23 cellular contexts compared by ENCODE assay signal in genomic region chr12:50960130-50960529, GRCh38. TPM values are rescaled to one million over a fixed set of nuclear protein-coding genes. Genes with fewer than 3 reads are reported as not detected.
DNase-seq lines count a peak whose midpoint lies in the region; ATAC-seq and TF ChIP-seq lines count a peak whose summit lies in the region.
"Had no signal": no experiment of that assay in that cellular context is flagged by ENCODE, and none has a peak within 500 bp of the region (broad histone marks: within the 10 kb centered on the region; RNA-seq: fewer than 3 reads in every experiment).

No MANE protein-coding gene starts in this region.

- H2AFZ ChIP-seq in SU-DHL-6 (ENCODE audit: low read depth, low read length, severe bottlenecking), result no peak overlapping the region
- H2AFZ ChIP-seq in smooth muscle cell (ENCODE audit: low read depth), result no peak overlapping the region

- H3K4me3 ChIP-seq in SU-DHL-6 (ENCODE audit: insufficient read depth, low read length, poor library complexity, severe bottlenecking), result no peak overlapping the region
- H3K4me3 ChIP-seq in smooth muscle cell, result no peak overlapping the region
- H3K4me3 ChIP-seq: mucosa of descending colon, right lobe of liver, uterus had no signal

- no peak overlapping the region for H3K4me3 Mint-ChIP-seq in activated naive CD8-positive, alpha-beta T cell treated with anti-CD3 and anti-CD28 coated beads, Interleukin-2, amount 10 ng/mL, durations not matched to agents 7 days and 5 days
- no peak overlapping the region for H3K4me3 Mint-ChIP-seq in activated naive CD8-positive, alpha-beta T cell treated with anti-CD3 and anti-CD28 coated beads, Interleukin-2, amount 50 U/mL, for 24 hours

- H3K27ac ChIP-seq in SU-DHL-6 (ENCODE audit: low read depth, low read length), result peak overlapping the region; percentile 46
- H3K27ac ChIP-seq in smooth muscle cell (ENCODE audit: low read depth), result peak overlapping the region; percentile 75
- H3K27ac ChIP-seq: right lobe of liver, uterus had no signal

- H3K79me2 ChIP-seq in SU-DHL-6 (ENCODE audit: insufficient read depth, low read length) (no peaks in the 10 kb centered on the region), smooth muscle cell (ENCODE audit: low read depth) (no peaks in the 10 kb centered on the region)

- H3F3A ChIP-seq in SU-DHL-6 (ENCODE audit: insufficient read depth), result no peaks in the 10 kb centered on the region
- peaks cover 8% of the 10 kb centered on the region for H3F3A ChIP-seq in smooth muscle cell (ENCODE audit: low read depth)

- no peaks in the 10 kb centered on the region for H3K9me3 Mint-ChIP-seq in activated naive CD8-positive, alpha-beta T cell treated with anti-CD3 and anti-CD28 coated beads, Interleukin-2, amount 10 ng/mL, durations not matched to agents 7 days and 5 days
- no peaks in the 10 kb centered on the region for H3K9me3 Mint-ChIP-seq in activated naive CD8-positive, alpha-beta T cell treated with anti-CD3 and anti-CD28 coated beads, Interleukin-2, amount 50 U/mL, for 24 hours

- H3K4me2 ChIP-seq in SU-DHL-6 (ENCODE audit: low read depth, low read length, poor library complexity, severe bottlenecking) (peak overlapping the region; percentile 30), smooth muscle cell (peak overlapping the region; percentile 46)

- H3K27ac Mint-ChIP-seq in activated naive CD8-positive, alpha-beta T cell treated with anti-CD3 and anti-CD28 coated beads, Interleukin-2, amount 10 ng/mL, durations not matched to agents 7 days and 5 days, result no peak overlapping the region
- no peak overlapping the region for H3K27ac Mint-ChIP-seq in activated naive CD8-positive, alpha-beta T cell treated with anti-CD3 and anti-CD28 coated beads, Interleukin-2, amount 50 U/mL, for 24 hours

- no peak for TF ChIP-seq CTCF in SU-DHL-6 (IDR thresholded peaks at IDR 0.05; ENCODE audit: insufficient read depth, low read length, poor library complexity, severe bottlenecking)
- TF ChIP-seq CTCF in smooth muscle cell (IDR thresholded peaks at IDR 0.05; ENCODE audit: borderline replicate concordance, insufficient read depth, poor library complexity, severe bottlenecking), result no peak

- no peaks in the 10 kb centered on the region for H3K9me2 ChIP-seq in SU-DHL-6 (replicated peaks; ENCODE audit: insufficient read depth, low read length)

- peak; percentile 56 for ATAC-seq in activated naive CD8-positive, alpha-beta T cell treated with anti-CD3 and anti-CD28 coated beads, Interleukin-2, amount 10 ng/mL, durations not matched to agents 7 days and 5 days (ENCODE audit: low read depth)
- no peak for ATAC-seq in activated naive CD8-positive, alpha-beta T cell treated with anti-CD3 and anti-CD28 coated beads, Interleukin-2, amount 50 U/mL, for 24 hours
- ATAC-seq in left lobe of liver, result no peak
- ATAC-seq: activated CD4-positive, CD25-positive, alpha-beta regulatory T cell treated with anti-CD3 and anti-CD28 coated beads, Interleukin-2, amount 50 U/mL, for 24 hours; mucosa of descending colon; right lobe of liver had no signal

- no peaks in the 10 kb centered on the region for H3K27me3 ChIP-seq in SU-DHL-6 (ENCODE audit: low read length)
- no peaks in the 10 kb centered on the region for H3K27me3 ChIP-seq in smooth muscle cell (ENCODE audit: low read depth)
- H3K27me3 ChIP-seq: right lobe of liver, uterus had no signal

- H3K9me3 ChIP-seq in SU-DHL-6 (ENCODE audit: insufficient read depth, low read length) (no peaks in the 10 kb centered on the region), smooth muscle cell (replicated peaks; ENCODE audit: low read depth) (no peaks in the 10 kb centered on the region)
- H3K9me3 ChIP-seq: mucosa of descending colon, right lobe of liver, uterus had no signal

- no peaks in the 10 kb centered on the region for H3K4me1 ChIP-seq in smooth muscle cell (ENCODE audit: low read depth)
- H3K4me1 ChIP-seq: right lobe of liver, uterus had no signal

- no peak for DNase-seq in activated naive CD8-positive, alpha-beta T cell treated with anti-CD3 and anti-CD28 coated beads, Interleukin-2, amount 10 ng/mL, durations not matched to agents 7 days and 5 days
- no peak for DNase-seq in activated naive CD8-positive, alpha-beta T cell treated with anti-CD3 and anti-CD28 coated beads, Interleukin-2, amount 50 U/mL, for 24 hours
- DNase-seq in fibroblast of gingiva (ENCODE audit: low read depth), result peak; percentile 31
- DNase-seq in smooth muscle cell (lab: John Stamatoyannopoulos, UW; ENCODE audit: unreplicated experiment), result no peak
- no peak for DNase-seq in amygdala (lab: John Stamatoyannopoulos, UW)
- no peak for DNase-seq in left lobe of liver (ENCODE audit: low spot score)
- no peak for DNase-seq in HPDE6-E6E7 (ENCODE audit: extremely low spot score)
- DNase-seq: activated naive CD4-positive, alpha-beta T cell treated with anti-CD3 and anti-CD28 coated beads, Interleukin-2, amount 50 U/mL, for 16 hours; C1 segment of cervical spinal cord; mucosa of descending colon; NCI-H1694 treated with DMSO at 0.1 percent for 48 hours; NCI-H748 treated with DMSO at 0.1 percent for 48 hours; right lobe of liver; SW 1271; uterus had no signal

- no peaks in the 10 kb centered on the region for H3K36me3 Mint-ChIP-seq in activated naive CD8-positive, alpha-beta T cell treated with anti-CD3 and anti-CD28 coated beads, Interleukin-2, amount 10 ng/mL, durations not matched to agents 7 days and 5 days
- no peaks in the 10 kb centered on the region for H3K36me3 Mint-ChIP-seq in activated naive CD8-positive, alpha-beta T cell treated with anti-CD3 and anti-CD28 coated beads, Interleukin-2, amount 50 U/mL, for 24 hours (ENCODE audit: low read depth)

- no peaks in the 10 kb centered on the region for H3K27me3 Mint-ChIP-seq in activated naive CD8-positive, alpha-beta T cell treated with anti-CD3 and anti-CD28 coated beads, Interleukin-2, amount 10 ng/mL, durations not matched to agents 7 days and 5 days
- no peaks in the 10 kb centered on the region for H3K27me3 Mint-ChIP-seq in activated naive CD8-positive, alpha-beta T cell treated with anti-CD3 and anti-CD28 coated beads, Interleukin-2, amount 50 U/mL, for 24 hours

- H3K36me3 ChIP-seq in SU-DHL-6 (ENCODE audit: low read length) (no peaks in the 10 kb centered on the region), smooth muscle cell (ENCODE audit: low read depth) (no peaks in the 10 kb centered on the region)
- H3K36me3 ChIP-seq: right lobe of liver, uterus had no signal

- H4K20me1 ChIP-seq in SU-DHL-6 (ENCODE audit: low read depth, low read length), result no peaks in the 10 kb centered on the region
- H4K20me1 ChIP-seq in smooth muscle cell (ENCODE audit: low read depth), result no peaks in the 10 kb centered on the region

- POLR2A ChIA-PET in activated naive CD8-positive, alpha-beta T cell treated with anti-CD3 and anti-CD28 coated beads, Interleukin-2, amount 10 ng/mL, durations not matched to agents 7 days and 5 days (lab: Charles Lee), result no interaction called here

- H3K9ac ChIP-seq in SU-DHL-6 (ENCODE audit: low read length), result no peak overlapping the region
- H3K9ac ChIP-seq in smooth muscle cell (ENCODE audit: low read depth), result no peak overlapping the region

- H3K4me1 Mint-ChIP-seq in activated naive CD8-positive, alpha-beta T cell treated with anti-CD3 and anti-CD28 coated beads, Interleukin-2, amount 10 ng/mL, durations not matched to agents 7 days and 5 days, result peaks cover 6% of the 10 kb centered on the region
- peaks cover 4% of the 10 kb centered on the region for H3K4me1 Mint-ChIP-seq in activated naive CD8-positive, alpha-beta T cell treated with anti-CD3 and anti-CD28 coated beads, Interleukin-2, amount 50 U/mL, for 24 hours

RNA-seq across cellular contexts. Expression of gene HIGD1C, which starts 7.8 kb away (rescaled TPM):
- total RNA-seq in activated naive CD8-positive, alpha-beta T cell treated with anti-CD3 and anti-CD28 coated beads, Interleukin-2, amount 10 ng/mL, durations not matched to agents 7 days and 5 days, result not detected
- total RNA-seq in smooth muscle cell (not detected in 2 replicates), left lobe of liver (not detected)
- not detected in 2 replicates for polyA plus RNA-seq in smooth muscle cell
- total RNA-seq: activated CD8-positive, alpha-beta memory T cell treated with anti-CD3 and anti-CD28 coated beads for 36 hours; bronchial epithelial cell; HT1080; liver; mucosa of descending colon; right lobe of liver; subcutaneous adipose tissue; uterus had no signal
- polyA plus RNA-seq: liver, neural cell had no signal
